Comparison of ENCODE assay signal across 29 cellular contexts in genomic region chr1:217360510-217360909, GRCh38.
"Had no signal": no experiment of that assay in that cellular context is flagged by ENCODE, and none has a peak within 500 bp of the region (broad histone marks: within the 10 kb centered on the region; RNA-seq: fewer than 3 reads in every experiment).

No MANE protein-coding gene starts in this region.

- H3K4me3 ChIP-seq: stomach, suprapubic skin, testis, thoracic aorta, thyroid gland, tibial artery, tibial nerve, transverse colon, upper lobe of left lung, upper lobe of right lung, uterus, vagina had no signal

- DNase-seq: stimulated activated CD4-positive, alpha-beta T cell treated with anti-CD3 and anti-CD28 coated beads, Interleukin-2, amount 100 ng/mL, for 48 hours; stimulated activated CD4-positive, alpha-beta T cell treated with anti-CD3 and anti-CD28 coated beads, Interleukin-4, amount 100 ng/mL, for 1 hour; stimulated activated CD4-positive, alpha-beta T cell treated with anti-CD3 and anti-CD28 coated beads, Interleukin-4, amount 100 ng/mL, for 24 hours; stimulated activated CD4-positive, alpha-beta T cell treated with anti-CD3 and anti-CD28 coated beads, Interleukin-4, amount 100 ng/mL, for 4 hours; stimulated activated CD8-positive, alpha-beta memory T cell treated with anti-CD3 and anti-CD28 coated beads, Interleukin-4, amount 100 ng/mL, for 48 hours; stimulated activated naive B cell treated with anti-CD40 and anti-IgM and Interleukin-4, amounts not matched to agents 10 μg/mL and 1 μg/mL and 100 μg/mL, for 72 hours; stimulated activated naive CD4-positive, alpha-beta T cell; stimulated activated naive CD4-positive, alpha-beta T cell treated with Interleukin-2 at 50 U/mL for 16 hours; stimulated activated naive CD8-positive, alpha-beta T cell treated with anti-CD3 and anti-CD28 coated beads, Interleukin-15, amount 100 ng/mL, for 72 hours; stimulated activated naive CD8-positive, alpha-beta T cell treated with anti-CD3 and anti-CD28 coated beads, Interleukin-15, Interleukin-2, amounts not matched to agents 100 U/mL and 50 U/mL, for 24 hours; stomach; substantia nigra; testis; thyroid gland; tibial artery; transverse colon; trophoblast cell; upper lobe of left lung; upper lobe of right lung; uterus had no signal

- H3K4me1 Mint-ChIP-seq: stimulated activated effector memory CD8-positive, alpha-beta T cell treated with anti-CD3 and anti-CD28 coated beads, Interleukin-12 subunit alpha, Interleukin-12 subunit beta, amount 100 ng/mL, for 72 hours; stimulated activated memory B cell treated with anti-CD40 and anti-IgM and Interleukin-4, amounts not matched to agents 10 μg/mL and 1 μg/mL and 100 μg/mL, for 72 hours; stimulated activated naive B cell treated with anti-CD40 and anti-IgM and Interleukin-4, amounts not matched to agents 10 μg/mL and 1 μg/mL and 100 μg/mL, for 72 hours; stimulated activated naive CD8-positive, alpha-beta T cell treated with anti-CD3 and anti-CD28 coated beads, Interleukin-15, amount 100 ng/mL, for 72 hours had no signal

- H3K9me3 ChIP-seq: stomach, suprapubic skin, testis, thoracic aorta, thyroid gland, tibial artery, tibial nerve, transverse colon, upper lobe of left lung, upper lobe of right lung, uterus, vagina had no signal

- H3K27ac ChIP-seq: stomach, suprapubic skin, testis, thoracic aorta, thyroid gland, tibial artery, tibial nerve, transverse colon, upper lobe of left lung, upper lobe of right lung, uterus, vagina had no signal

- H3K36me3 Mint-ChIP-seq: stimulated activated effector memory CD8-positive, alpha-beta T cell treated with anti-CD3 and anti-CD28 coated beads, Interleukin-12 subunit alpha, Interleukin-12 subunit beta, amount 100 ng/mL, for 72 hours; stimulated activated memory B cell treated with anti-CD40 and anti-IgM and Interleukin-4, amounts not matched to agents 10 μg/mL and 1 μg/mL and 100 μg/mL, for 72 hours; stimulated activated naive B cell treated with anti-CD40 and anti-IgM and Interleukin-4, amounts not matched to agents 10 μg/mL and 1 μg/mL and 100 μg/mL, for 72 hours; type B pancreatic cell had no signal

- H3K9me3 Mint-ChIP-seq: stimulated activated effector memory CD8-positive, alpha-beta T cell treated with anti-CD3 and anti-CD28 coated beads, Interleukin-12 subunit alpha, Interleukin-12 subunit beta, amount 100 ng/mL, for 72 hours; stimulated activated memory B cell treated with anti-CD40 and anti-IgM and Interleukin-4, amounts not matched to agents 10 μg/mL and 1 μg/mL and 100 μg/mL, for 72 hours; type B pancreatic cell had no signal

- H3K27me3 ChIP-seq: stomach, suprapubic skin, testis, thyroid gland, tibial artery, tibial nerve, transverse colon, upper lobe of left lung, upper lobe of right lung, uterus, vagina had no signal

- H3K27ac Mint-ChIP-seq: stimulated activated effector memory CD8-positive, alpha-beta T cell treated with anti-CD3 and anti-CD28 coated beads, Interleukin-12 subunit alpha, Interleukin-12 subunit beta, amount 100 ng/mL, for 72 hours; stimulated activated memory B cell treated with anti-CD40 and anti-IgM and Interleukin-4, amounts not matched to agents 10 μg/mL and 1 μg/mL and 100 μg/mL, for 72 hours; stimulated activated naive B cell treated with anti-CD40 and anti-IgM and Interleukin-4, amounts not matched to agents 10 μg/mL and 1 μg/mL and 100 μg/mL, for 72 hours; stimulated activated naive CD8-positive, alpha-beta T cell treated with anti-CD3 and anti-CD28 coated beads, Interleukin-15, amount 100 ng/mL, for 72 hours; stimulated activated naive CD8-positive, alpha-beta T cell treated with anti-CD3 and anti-CD28 coated beads, Interleukin-15, Interleukin-2, amounts not matched to agents 100 ng/mL and 50 ng/mL, for 24 hours; type B pancreatic cell had no signal

- H3K36me3 ChIP-seq: stomach, suprapubic skin, thoracic aorta, thyroid gland, tibial artery, tibial nerve, transverse colon, upper lobe of left lung, upper lobe of right lung, uterus, vagina had no signal

- H3K4me1 ChIP-seq: stomach, suprapubic skin, testis, tibial artery, tibial nerve, transverse colon, upper lobe of left lung, upper lobe of right lung, uterus, vagina had no signal

- FAIRE-seq: urothelium cell line had no signal

- H3K27me3 Mint-ChIP-seq: stimulated activated memory B cell treated with anti-CD40 and anti-IgM and Interleukin-4, amounts not matched to agents 10 μg/mL and 1 μg/mL and 100 μg/mL, for 72 hours; stimulated activated naive B cell treated with anti-CD40 and anti-IgM and Interleukin-4, amounts not matched to agents 10 μg/mL and 1 μg/mL and 100 μg/mL, for 72 hours; stimulated activated naive CD8-positive, alpha-beta T cell treated with anti-CD3 and anti-CD28 coated beads, Interleukin-15, amount 100 ng/mL, for 72 hours; stimulated activated naive CD8-positive, alpha-beta T cell treated with anti-CD3 and anti-CD28 coated beads, Interleukin-15, Interleukin-2, amounts not matched to agents 100 ng/mL and 50 ng/mL, for 24 hours; type B pancreatic cell had no signal

- ATAC-seq: stimulated activated effector memory CD8-positive, alpha-beta T cell treated with anti-CD3 and anti-CD28 coated beads, Interleukin-12 subunit alpha, Interleukin-12 subunit beta, amount 100 ng/mL, for 72 hours; stimulated activated memory B cell treated with anti-CD40 and anti-IgM and Interleukin-4, amounts not matched to agents 10 μg/mL and 1 μg/mL and 100 μg/mL, for 72 hours; stimulated activated naive B cell treated with anti-CD40 and anti-IgM and Interleukin-4, amounts not matched to agents 10 μg/mL and 1 μg/mL and 100 μg/mL, for 72 hours; stimulated activated naive CD8-positive, alpha-beta T cell treated with anti-CD3 and anti-CD28 coated beads, Interleukin-15, amount 100 ng/mL, for 72 hours; stimulated activated naive CD8-positive, alpha-beta T cell treated with anti-CD3 and anti-CD28 coated beads, Interleukin-15, Interleukin-2, amounts not matched to agents 100 U/mL and 50 U/mL, for 24 hours; upper lobe of right lung had no signal

- H3K4me3 Mint-ChIP-seq: stimulated activated effector memory CD8-positive, alpha-beta T cell treated with anti-CD3 and anti-CD28 coated beads, Interleukin-12 subunit alpha, Interleukin-12 subunit beta, amount 100 ng/mL, for 72 hours; stimulated activated memory B cell treated with anti-CD40 and anti-IgM and Interleukin-4, amounts not matched to agents 10 μg/mL and 1 μg/mL and 100 μg/mL, for 72 hours; stimulated activated naive B cell treated with anti-CD40 and anti-IgM and Interleukin-4, amounts not matched to agents 10 μg/mL and 1 μg/mL and 100 μg/mL, for 72 hours; stimulated activated naive CD8-positive, alpha-beta T cell treated with anti-CD3 and anti-CD28 coated beads, Interleukin-15, amount 100 ng/mL, for 72 hours; stimulated activated naive CD8-positive, alpha-beta T cell treated with anti-CD3 and anti-CD28 coated beads, Interleukin-15, Interleukin-2, amounts not matched to agents 100 ng/mL and 50 ng/mL, for 24 hours; type B pancreatic cell had no signal
